In genomic region chr2:241867776-241868420, GRCh38 we compare ENCODE assay signal across 10 cellular contexts. TPM values are rescaled to one million over a fixed set of nuclear protein-coding genes. Genes with fewer than 3 reads are reported as not detected.
DNase-seq lines count a peak whose midpoint lies in the region; ATAC-seq, FAIRE-seq and TF ChIP-seq lines count a peak whose summit lies in the region.
"Had no signal": no experiment of that assay in that cellular context is flagged by ENCODE, and none has a peak within 500 bp of the region (broad histone marks: within the 10 kb centered on the region; RNA-seq: fewer than 3 reads in every experiment).

No MANE protein-coding gene starts in this region.

- H3K4me1 Mint-ChIP-seq in endothelial cell (ENCODE audit: unreplicated experiment), result peaks cover 11% of the 10 kb centered on the region

- TF ChIP-seq CTCF in right atrium auricular region (IDR thresholded peaks at IDR 0.05) (no peak), lower lobe of right lung (IDR thresholded peaks at IDR 0.05) (no peak), upper lobe of left lung (IDR thresholded peaks at IDR 0.05) (no peak), endothelial cell (IDR thresholded peaks at IDR 0.05; ENCODE audit: unreplicated experiment) (no peak)

- no peak overlapping the region for H3K4me3 ChIP-seq in right atrium auricular region
- no peak overlapping the region for H3K4me3 ChIP-seq in lower lobe of right lung
- H3K4me3 ChIP-seq in upper lobe of left lung, result no peak overlapping the region
- H3K4me3 ChIP-seq: lung had no signal

- H3K9me3 ChIP-seq in right atrium auricular region, result no peaks in the 10 kb centered on the region
- H3K9me3 ChIP-seq in lower lobe of right lung, result no peaks in the 10 kb centered on the region
- H3K9me3 ChIP-seq in upper lobe of left lung, result no peaks in the 10 kb centered on the region

- intact Hi-C loops in Right ventricle myocardium superior (cut with DNase I), result no loop called here
- intact Hi-C loops in lower lobe of right lung (cut with DNase I), result no loop called here

- DNase-seq in Right ventricle myocardium superior, result peak; percentile 36
- DNase-seq in right atrium auricular region (ENCODE audit: low spot score), result no peak
- DNase-seq in activated T-cell treated with anti-CD3 and anti-CD28 coated beads, Interleukin-2, amount 50 U/mL, for 1 hour, result peak; percentile 64
- DNase-seq in lower lobe of right lung, result no peak
- DNase-seq in upper lobe of left lung, result peak; percentile 49 to 56
- DNase-seq in GM19239 (ENCODE audit: insufficient read length, low spot score), result no peak
- DNase-seq in endothelial cell (ENCODE audit: low spot score), result no peak
- DNase-seq: NCI-H1436 had no signal

- H3K27ac ChIP-seq in right atrium auricular region (no peak overlapping the region), lower lobe of right lung (no peak overlapping the region), upper lobe of left lung (peak overlapping the region in 2 of 4 donors; percentile 7 to 30)

- no peaks in the 10 kb centered on the region for H3K36me3 ChIP-seq in right atrium auricular region
- H3K36me3 ChIP-seq in lower lobe of right lung, result no peaks in the 10 kb centered on the region
- no peaks in the 10 kb centered on the region for H3K36me3 ChIP-seq in upper lobe of left lung

- no peak for FAIRE-seq in GM19239 (lab: Jason Lieb, UNC)

- peaks cover 4% of the 10 kb centered on the region for H3K9me3 Mint-ChIP-seq in endothelial cell (ENCODE audit: unreplicated experiment)

- no peak for TF ChIP-seq EP300 in upper lobe of left lung (IDR thresholded peaks at IDR 0.05)

- H3K27me3 Mint-ChIP-seq in endothelial cell (ENCODE audit: unreplicated experiment), result peaks cover 15% of the 10 kb centered on the region

- H3K27ac Mint-ChIP-seq in endothelial cell (ENCODE audit: unreplicated experiment), result no peak overlapping the region

- H3K4me1 ChIP-seq in right atrium auricular region (no peaks in the 10 kb centered on the region), lower lobe of right lung (no peaks in the 10 kb centered on the region), upper lobe of left lung (peaks cover 0 to 12% (median 8%) of the 10 kb centered on the region in 4 donors)

- WGBS in upper lobe of left lung, 2 donors, result 41 to 64% methylated on average over 7 to 19 of the region's 19 CpGs

- TF ChIP-seq POLR2A in upper lobe of left lung (IDR thresholded peaks at IDR 0.05), result peak in 1 of 4 donors; percentile 30

- ATAC-seq in Right ventricle myocardium superior (ENCODE audit: poor library complexity), result no peak
- ATAC-seq in lower lobe of right lung, result peak; percentile 15 to 27
- no peak for ATAC-seq in upper lobe of left lung (ENCODE audit: low FRiP score in 2 of 2)
- no peak for ATAC-seq in HG02885 (IDR thresholded peaks at IDR 0.05; ENCODE audit: poor library complexity, unreplicated experiment)

- H3K4me3 Mint-ChIP-seq in endothelial cell (ENCODE audit: unreplicated experiment), result no peak overlapping the region

- peaks cover 21% of the 10 kb centered on the region for H3K36me3 Mint-ChIP-seq in endothelial cell (ENCODE audit: low read depth, unreplicated experiment)

- H3K27me3 ChIP-seq in right atrium auricular region (peaks cover 6 to 17% of the 10 kb centered on the region in 2 donors), lower lobe of right lung (ENCODE audit: low read depth) (peaks cover 33% of the 10 kb centered on the region), upper lobe of left lung (peaks cover 0 to 15% (median 4%) of the 10 kb centered on the region in 4 donors)

RNA-seq across cellular contexts. Expression of gene RTP5, which starts 1.6 kb away (rescaled TPM):
- total RNA-seq in Right ventricle myocardium superior, result not detected
- not detected for total RNA-seq in right atrium auricular region
- total RNA-seq in lower lobe of right lung, result not detected
- total RNA-seq in upper lobe of left lung, result 1 to 10 TPM in 2 of 6 donors, under 1 TPM in 3, not detected in 1; 0.14 to 2.1 (median 0.69) TPM
- not detected for total RNA-seq in endothelial cell (ENCODE audit: unreplicated experiment)

RNA-seq across cellular contexts. Expression of gene PDCD1, which starts 9.2 kb away (rescaled TPM):
- total RNA-seq in Right ventricle myocardium superior (2.0 TPM), right atrium auricular region (10 to 100 TPM in 1 of 2 donors, 1 to 10 TPM in 1; 1.0 to 17.5 TPM), lower lobe of right lung (1.4 TPM), upper lobe of left lung (1 to 10 TPM in 2 of 6 donors, under 1 TPM in 3, not detected in 1; 0.49 to 4.2 (median 0.91) TPM), endothelial cell (ENCODE audit: unreplicated experiment) (not detected)

RNA-seq across cellular contexts. Expression of gene NEU4, which starts 58.9 kb away (rescaled TPM):
- total RNA-seq in Right ventricle myocardium superior (not detected), right atrium auricular region (under 1 TPM in 1 of 2 donors, not detected in 1; 0.31 TPM), lower lobe of right lung (not detected), upper lobe of left lung (1 to 10 TPM in 1 of 6 donors, not detected in 5; 2.9 TPM), endothelial cell (ENCODE audit: unreplicated experiment) (0.33 TPM)

Comparison
In these comparisons a context has a peak if more than half of its experiments do, and no peak if none do; other contexts are left out.
1. DNase-seq: peak in Right ventricle myocardium superior (single experiment), activated T-cell treated with anti-CD3 and anti-CD28 coated beads, Interleukin-2, amount 50 U/mL, for 1 hour (single experiment) and upper lobe of left lung (2 of 2); none in right atrium auricular region (single experiment), lower lobe of right lung (single experiment), GM19239 (single experiment) and endothelial cell (single experiment).
2. ATAC-seq: peak in lower lobe of right lung (2 of 2); none in Right ventricle myocardium superior (single experiment), upper lobe of left lung (0 of 2) and HG02885 (single experiment).